In genomic region chr10:63547628-63548356, GRCh38 we compare ENCODE assay signal across 17 cellular contexts. TPM values are rescaled to one million over a fixed set of nuclear protein-coding genes. Genes with fewer than 3 reads are reported as not detected.
DNase-seq lines count a peak whose midpoint lies in the region; TF ChIP-seq lines count a peak whose summit lies in the region.
"Had no signal": no experiment of that assay in that cellular context is flagged by ENCODE, and none has a peak within 500 bp of the region (broad histone marks: within the 10 kb centered on the region; RNA-seq: fewer than 3 reads in every experiment).

No MANE protein-coding gene starts in this region.

- peak overlapping the region in 38 of 59 donors; percentile 2 to 83 (median 46) for H3K27ac ChIP-seq in dorsolateral prefrontal cortex
- H3K27ac ChIP-seq: esophagus squamous epithelium, HL-60, SJCRH30 had no signal

- no peaks in the 10 kb centered on the region for H3K27me3 ChIP-seq in dorsolateral prefrontal cortex
- H3K27me3 ChIP-seq: esophagus squamous epithelium, SJCRH30 had no signal

- TF ChIP-seq CTCF in dorsolateral prefrontal cortex (IDR thresholded peaks at IDR 0.05 in 54 of 56, conservative IDR thresholded peaks at IDR 0.05 in 2 of 56; ENCODE audit: low read depth in 1 of 56, partially characterized antibody in 56 of 56): no peak

- no peak overlapping the region for H3K4me3 ChIP-seq in dorsolateral prefrontal cortex
- H3K4me3 ChIP-seq: esophagus squamous epithelium, SJCRH30 had no signal

- intact Hi-C loops in dorsolateral prefrontal cortex (cut with DNase I): no loop called here

- peak; percentile 49 for DNase-seq in NCI-H82 (lab: John Stamatoyannopoulos, UW)
- DNase-seq in NCI-H82 treated with DMSO at 0.1 percent for 48 hours (lab: John Stamatoyannopoulos, UW; ENCODE audit: unreplicated experiment): no peak
- DNase-seq in NCI-H2171 (lab: John Stamatoyannopoulos, UW): peak; percentile 80
- peak in 1 of 10 donors; percentile 74 for DNase-seq in dorsolateral prefrontal cortex
- DNase-seq in retina: peak; percentile 63
- no peak for DNase-seq in stimulated activated CD4-positive, alpha-beta T cell treated with anti-CD3 and anti-CD28 coated beads, Interleukin-4, amount 100 ng/mL, for 4 hours
- no peak for DNase-seq in activated CD4-positive, CD25-positive, alpha-beta regulatory T cell (lab: John Stamatoyannopoulos, UW)
- no peak for DNase-seq in SIG-M5 treated with dmso at 0.1 percent for 504 hours (lab: John Stamatoyannopoulos, UW; ENCODE audit: unreplicated experiment)
- DNase-seq: activated CD8-positive, alpha-beta memory T cell treated with anti-CD3 and anti-CD28 coated beads, Interleukin-2, amount 10 ng/mL, durations not matched to agents 7 days and 5 days; cortex of kidney; DMS79 treated with DMSO at 0.1 percent for 48 hours; esophagus squamous epithelium; GOT3; midbrain; NCI-H774; SJCRH30 had no signal

RNA-seq across cellular contexts. Expression of gene REEP3, which starts 26.6 kb away (rescaled TPM):
- total RNA-seq in dorsolateral prefrontal cortex: 100 to 1,000 TPM in 1 of 120 experiments, 10 to 100 TPM in 119; 11.4 to 104 (median 32.6) TPM

Comparison
In these comparisons a context has a peak if more than half of its experiments do, and no peak if none do; other contexts are left out.
1. DNase-seq: peak in NCI-H82 (single experiment), NCI-H2171 (single experiment) and retina (single experiment); none in NCI-H82 treated with DMSO at 0.1 percent for 48 hours (single experiment), stimulated activated CD4-positive, alpha-beta T cell treated with anti-CD3 and anti-CD28 coated beads, Interleukin-4, amount 100 ng/mL, for 4 hours (0 of 2), activated CD4-positive, CD25-positive, alpha-beta regulatory T cell (0 of 4) and SIG-M5 treated with dmso at 0.1 percent for 504 hours (single experiment).